In the genomic region with DNA sequence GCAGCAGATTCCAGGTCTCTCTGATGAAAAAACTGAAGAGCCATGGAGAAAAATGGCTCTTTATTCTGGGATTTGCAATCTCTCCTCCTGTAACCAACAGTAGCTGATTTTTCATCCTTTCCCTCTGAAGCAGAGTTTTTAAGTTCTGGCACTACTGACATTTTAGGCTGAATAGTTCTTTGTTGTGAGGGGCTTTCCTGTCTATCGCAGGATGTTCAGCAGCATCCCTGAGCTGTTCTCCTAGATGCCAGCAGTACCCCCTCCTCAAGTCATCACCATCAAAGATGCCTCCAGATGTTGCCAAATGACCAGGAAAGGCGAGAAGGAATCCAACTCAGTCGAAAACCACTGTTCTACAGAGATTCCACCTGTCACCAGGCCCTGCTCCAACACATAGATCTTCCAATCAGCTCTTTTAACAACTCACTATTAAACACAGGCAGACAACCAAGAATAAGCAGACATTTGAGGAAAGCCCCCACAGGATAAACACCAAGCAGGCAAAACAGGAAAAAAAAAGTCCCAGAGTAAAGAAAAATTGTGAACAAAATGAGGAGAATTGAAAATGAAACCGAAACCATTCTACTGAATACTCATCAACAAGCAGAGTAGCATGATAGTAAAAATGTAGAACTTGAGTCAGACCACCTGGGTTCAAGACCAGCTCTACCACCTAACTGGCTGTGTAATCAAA, we compare ENCODE assay signal across 1 cellular context.
TF ChIP-seq lines count a peak whose summit lies in the region.

No MANE protein-coding gene starts in this region.

TF ChIP-seq in HCT116, 20 proteins besides CTCF, POLR2A, EP300 and RAD21 (continued from another document):
- no peak for TF ChIP-seq REST (IDR thresholded peaks at IDR 0.05; ENCODE audit: low read depth)
- no peak for TF ChIP-seq CEBPB (IDR thresholded peaks at IDR 0.05; ENCODE audit: low read depth)
- TF ChIP-seq ZBTB33 (IDR thresholded peaks at IDR 0.05; ENCODE audit: extremely low read depth, insufficient replicate concordance, low read length): no peak
- no peak for TF ChIP-seq EZH2phosphoT487 (IDR thresholded peaks at IDR 0.05; ENCODE audit: borderline replicate concordance)
- no peak for TF ChIP-seq SRF (IDR thresholded peaks at IDR 0.05; ENCODE audit: low read depth)
- TF ChIP-seq ZNF274 (IDR thresholded peaks at IDR 0.05; ENCODE audit: low read depth, low read length): no peak
- no peak for TF ChIP-seq SIN3A (IDR thresholded peaks at IDR 0.05; ENCODE audit: low read depth)
- peak; percentile 18; the same call in 1 of the 2 replicates for TF ChIP-seq CBX3 (IDR thresholded peaks at IDR 0.05; ENCODE audit: low read depth)
- no peak for TF ChIP-seq ATF3 (IDR thresholded peaks at IDR 0.05)
- no peak for TF ChIP-seq EGR1 (IDR thresholded peaks at IDR 0.05; ENCODE audit: low read depth)
- TF ChIP-seq ELF1 (IDR thresholded peaks at IDR 0.05; ENCODE audit: borderline replicate concordance, low read depth): no peak
- no peak for TF ChIP-seq TCF7L2 (IDR thresholded peaks at IDR 0.05; ENCODE audit: borderline replicate concordance, extremely low read depth, insufficient read depth, insufficient read length)
